In the genomic region with DNA sequence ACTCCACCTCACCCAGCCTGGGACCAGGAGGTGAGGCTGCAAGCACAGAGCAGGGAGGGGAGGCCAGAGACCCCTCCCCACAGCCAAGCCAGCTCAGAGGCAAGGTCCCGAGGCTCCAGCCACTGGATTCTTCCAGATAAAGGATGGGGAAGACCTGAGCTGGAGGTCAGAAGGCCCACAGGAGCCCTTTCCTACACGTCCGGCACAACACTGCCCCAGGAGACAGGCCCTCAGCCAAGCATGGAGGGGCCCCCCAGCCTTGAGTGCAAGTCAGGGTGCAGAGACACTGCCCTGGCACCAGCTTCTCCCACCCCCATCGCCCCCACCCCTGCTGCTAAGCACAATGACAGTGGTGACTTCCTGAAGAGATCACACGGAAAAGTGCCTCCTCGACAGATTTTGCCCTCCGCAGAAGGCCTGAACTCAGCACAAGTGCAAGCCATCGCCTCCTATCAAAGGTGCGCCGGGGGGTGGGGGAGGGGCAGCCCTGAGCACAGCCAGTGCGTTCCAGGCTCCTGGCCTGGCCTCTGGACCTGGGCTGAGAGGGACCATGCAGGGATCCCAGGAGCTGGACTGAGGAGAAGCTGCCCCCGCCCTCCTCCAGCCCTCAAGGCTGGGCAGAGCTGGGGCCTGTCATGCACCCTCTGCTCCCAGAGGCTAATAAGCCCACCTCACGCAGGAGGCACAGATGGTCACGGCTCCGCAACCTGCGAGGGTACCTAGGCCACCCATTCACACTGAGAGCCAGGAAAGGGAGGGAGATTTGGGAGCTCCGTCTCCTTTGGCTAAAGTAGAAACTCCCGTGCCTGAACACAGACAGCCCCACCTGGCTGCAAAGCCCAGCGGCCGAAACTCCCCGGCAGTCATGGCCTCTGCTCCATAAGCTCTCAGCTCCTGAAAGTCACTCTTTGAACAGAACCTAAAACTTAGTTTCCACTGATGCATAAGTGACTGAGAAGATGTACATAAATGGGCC, we compare ENCODE assay signal across 1 cellular context.
TF ChIP-seq lines count a peak whose summit lies in the region.

No MANE protein-coding gene starts in this region.

TF ChIP-seq in HepG2, 621 proteins besides CTCF, POLR2A, EP300 and RAD21 (continued from another document and continues in another):
- TF ChIP-seq, protein P1, sequence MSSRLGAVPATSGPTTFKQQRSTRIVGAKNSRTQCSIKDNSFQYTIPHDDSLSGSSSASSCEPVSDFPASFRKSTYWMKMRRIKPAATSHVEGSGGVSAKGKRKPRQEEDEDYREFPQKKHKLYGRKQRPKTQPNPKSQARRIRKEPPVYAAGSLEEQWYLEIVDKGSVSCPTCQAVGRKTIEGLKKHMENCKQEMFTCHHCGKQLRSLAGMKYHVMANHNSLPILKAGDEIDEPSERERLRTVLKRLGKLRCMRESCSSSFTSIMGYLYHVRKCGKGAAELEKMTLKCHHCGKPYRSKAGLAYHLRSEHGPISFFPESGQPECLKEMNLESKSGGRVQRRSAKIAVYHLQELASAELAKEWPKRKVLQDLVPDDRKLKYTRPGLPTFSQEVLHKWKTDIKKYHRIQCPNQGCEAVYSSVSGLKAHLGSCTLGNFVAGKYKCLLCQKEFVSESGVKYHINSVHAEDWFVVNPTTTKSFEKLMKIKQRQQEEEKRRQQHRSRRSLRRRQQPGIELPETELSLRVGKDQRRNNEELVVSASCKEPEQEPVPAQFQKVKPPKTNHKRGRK (CRISPR knock-in tag; IDR thresholded peaks at IDR 0.05), result no peak
- TF ChIP-seq TBX3 (IDR thresholded peaks at IDR 0.05; ENCODE audit: borderline replicate concordance) (no peak), BHLHE40 (IDR thresholded peaks at IDR 0.05; ENCODE audit: low read length) (no peak), ZNF737 (CRISPR knock-in tag; IDR thresholded peaks at IDR 0.05; ENCODE audit: borderline replicate concordance) (no peak), HBP1 (CRISPR knock-in tag; IDR thresholded peaks at IDR 0.05; ENCODE audit: low read depth) (peak; percentile 74; the same call in 1 of the 2 replicates), HNRNPLL (IDR thresholded peaks at IDR 0.05; ENCODE audit: low read depth, low read length, poor library complexity, severe bottlenecking) (peak; percentile 47), ZNF777 (CRISPR knock-in tag; IDR thresholded peaks at IDR 0.05) (no peak), ZNF407 (CRISPR knock-in tag; IDR thresholded peaks at IDR 0.05; ENCODE audit: not compliant biosample characterization) (no peak), ZNF136 (CRISPR knock-in tag; IDR thresholded peaks at IDR 0.05; ENCODE audit: low read depth) (no peak), NR3C1 (CRISPR knock-in tag; IDR thresholded peaks at IDR 0.05) (no peak), NFE2L1 (CRISPR knock-in tag; IDR thresholded peaks at IDR 0.05; ENCODE audit: borderline replicate concordance) (0 out of 2 replicates have a peak, but pooled peaks have one; percentile 18), JUND (CRISPR knock-in tag; IDR thresholded peaks at IDR 0.05) (no peak), ZNF292 (CRISPR knock-in tag; IDR thresholded peaks at IDR 0.05; ENCODE audit: borderline replicate concordance, low read depth) (no peak), NCOA2 (CRISPR knock-in tag; IDR thresholded peaks at IDR 0.05) (no peak), XBP1 (CRISPR knock-in tag; IDR thresholded peaks at IDR 0.05) (no peak), ZNF253 (CRISPR knock-in tag; IDR thresholded peaks at IDR 0.05; ENCODE audit: borderline replicate concordance) (no peak), KLF15 (CRISPR knock-in tag; IDR thresholded peaks at IDR 0.05; ENCODE audit: borderline replicate concordance) (no peak), IRX3 (CRISPR knock-in tag; IDR thresholded peaks at IDR 0.05; ENCODE audit: borderline replicate concordance, low read depth) (no peak), CSRNP2 (CRISPR knock-in tag; conservative IDR thresholded peaks at IDR 0.05; ENCODE audit: low read depth) (no peak), KLF16 (CRISPR knock-in tag; IDR thresholded peaks at IDR 0.05) (0 out of 4 replicates have a peak, but pooled peaks of 1 of the 2 experiments have one; percentile 67), TBX2 (CRISPR knock-in tag; IDR thresholded peaks at IDR 0.05; ENCODE audit: borderline replicate concordance) (no peak), ZNF225 (CRISPR knock-in tag; IDR thresholded peaks at IDR 0.05) (no peak), NR2C2 (CRISPR knock-in tag; IDR thresholded peaks at IDR 0.05; ENCODE audit: borderline replicate concordance) (peak; percentile 44; the same call in 1 of the 2 replicates), ZBTB21 (CRISPR knock-in tag; IDR thresholded peaks at IDR 0.05) (no peak), MYNN (CRISPR knock-in tag; IDR thresholded peaks at IDR 0.05; ENCODE audit: low read depth) (no peak), ZNF572 (CRISPR knock-in tag; IDR thresholded peaks at IDR 0.05) (0 out of 2 replicates have a peak, but pooled peaks have one; percentile 76), ZBTB4 (CRISPR knock-in tag; IDR thresholded peaks at IDR 0.05; ENCODE audit: borderline replicate concordance) (no peak)
- TF ChIP-seq, protein P2, sequence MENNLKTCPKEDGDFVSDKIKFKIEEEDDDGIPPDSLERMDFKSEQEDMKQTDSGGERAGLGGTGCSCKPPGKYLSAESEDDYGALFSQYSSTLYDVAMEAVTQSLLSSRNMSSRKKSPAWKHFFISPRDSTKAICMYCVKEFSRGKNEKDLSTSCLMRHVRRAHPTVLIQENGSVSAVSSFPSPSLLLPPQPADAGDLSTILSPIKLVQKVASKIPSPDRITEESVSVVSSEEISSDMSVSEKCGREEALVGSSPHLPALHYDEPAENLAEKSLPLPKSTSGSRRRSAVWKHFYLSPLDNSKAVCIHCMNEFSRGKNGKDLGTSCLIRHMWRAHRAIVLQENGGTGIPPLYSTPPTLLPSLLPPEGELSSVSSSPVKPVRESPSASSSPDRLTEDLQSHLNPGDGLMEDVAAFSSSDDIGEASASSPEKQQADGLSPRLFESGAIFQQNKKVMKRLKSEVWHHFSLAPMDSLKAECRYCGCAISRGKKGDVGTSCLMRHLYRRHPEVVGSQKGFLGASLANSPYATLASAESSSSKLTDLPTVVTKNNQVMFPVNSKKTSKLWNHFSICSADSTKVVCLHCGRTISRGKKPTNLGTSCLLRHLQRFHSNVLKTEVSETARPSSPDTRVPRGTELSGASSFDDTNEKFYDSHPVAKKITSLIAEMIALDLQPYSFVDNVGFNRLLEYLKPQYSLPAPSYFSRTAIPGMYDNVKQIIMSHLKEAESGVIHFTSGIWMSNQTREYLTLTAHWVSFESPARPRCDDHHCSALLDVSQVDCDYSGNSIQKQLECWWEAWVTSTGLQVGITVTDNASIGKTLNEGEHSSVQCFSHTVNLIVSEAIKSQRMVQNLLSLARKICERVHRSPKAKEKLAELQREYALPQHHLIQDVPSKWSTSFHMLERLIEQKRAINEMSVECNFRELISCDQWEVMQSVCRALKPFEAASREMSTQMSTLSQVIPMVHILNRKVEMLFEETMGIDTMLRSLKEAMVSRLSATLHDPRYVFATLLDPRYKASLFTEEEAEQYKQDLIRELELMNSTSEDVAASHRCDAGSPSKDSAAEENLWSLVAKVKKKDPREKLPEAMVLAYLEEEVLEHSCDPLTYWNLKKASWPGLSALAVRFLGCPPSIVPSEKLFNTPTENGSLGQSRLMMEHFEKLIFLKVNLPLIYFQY (CRISPR knock-in tag; IDR thresholded peaks at IDR 0.05; ENCODE audit: borderline replicate concordance), result 0 out of 2 replicates have a peak, but pooled peaks have one; percentile 2
